ENCODE assay signal across 13 cellular contexts in the genomic region with DNA sequence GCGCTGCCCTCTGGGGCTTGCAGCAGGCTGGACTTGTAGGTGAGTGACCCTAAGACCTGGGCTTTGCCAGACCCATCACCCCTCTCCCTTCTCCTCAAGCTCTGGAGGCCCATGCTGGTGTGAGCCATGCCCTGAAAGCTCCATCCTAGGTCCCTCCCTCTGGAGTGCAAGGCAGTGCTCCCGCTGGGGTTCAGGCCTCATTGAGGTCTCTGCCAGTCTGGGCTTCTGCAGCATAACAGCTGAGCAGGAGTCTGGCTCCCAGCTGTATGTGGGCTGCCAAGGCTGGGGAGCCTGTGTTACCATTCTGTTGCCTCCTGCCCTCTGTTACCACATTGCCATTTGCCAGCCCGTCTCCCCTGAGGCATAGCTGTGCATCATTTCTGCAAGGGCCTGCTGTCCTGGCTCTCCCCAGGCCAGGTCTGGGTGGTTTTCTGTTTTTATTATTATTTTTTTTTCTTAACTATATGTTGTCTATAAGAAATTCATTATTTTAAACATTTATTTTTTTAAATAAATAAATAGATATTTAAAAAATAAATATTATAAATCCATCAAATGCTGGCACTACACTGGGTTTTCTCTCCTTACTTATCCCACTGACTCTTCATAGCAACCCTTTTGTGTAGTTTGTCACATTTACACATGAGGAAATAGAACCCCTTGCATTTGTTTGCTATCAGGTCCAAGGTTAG. TPM values are rescaled to one million over a fixed set of nuclear protein-coding genes. Genes with fewer than 3 reads are reported as not detected.
DNase-seq lines count a peak whose midpoint lies in the region; ATAC-seq, FAIRE-seq and TF ChIP-seq lines count a peak whose summit lies in the region.
"Had no signal": no experiment of that assay in that cellular context is flagged by ENCODE, and none has a peak within 500 bp of the region (broad histone marks: within the 10 kb centered on the region; RNA-seq: fewer than 3 reads in every experiment).

No MANE protein-coding gene starts in this region.

- WGBS in spleen, 5 donors, result 79 to 95% (median 92%) methylated on average over 3 of the region's 3 CpGs

- ATAC-seq in HG03196 (IDR thresholded peaks at IDR 0.05; ENCODE audit: unreplicated experiment), result no peak

- no peak overlapping the region for H3K4me3 ChIP-seq in MG63
- H3K4me3 ChIP-seq in spleen, result no peak overlapping the region
- H3K4me3 ChIP-seq: Peyer's patch had no signal

- DNase-seq in MG63 (peak; percentile 36), cerebellar cortex (ENCODE audit: low spot score) (peak; percentile 51), myocyte (ENCODE audit: low read depth) (peak; percentile 86), spleen (peak; percentile 65), GM20000 (ENCODE audit: low spot score) (no peak), H54 (ENCODE audit: insufficient read length, low spot score) (no peak)
- DNase-seq: DMS153, HCEC 1CT, NCI-H1436 treated with DMSO at 0.1 percent for 48 hours, NCI-H82, SHP77 treated with DMSO at 0.1 percent for 48 hours had no signal

- TF ChIP-seq CTCF in spleen (IDR thresholded peaks at IDR 0.05 in 8 of 11, conservative IDR thresholded peaks at IDR 0.05 in 3 of 11) (no peak), GM20000 (IDR thresholded peaks at IDR 0.05; ENCODE audit: extremely low read depth, missing control alignments) (no peak)

- TF ChIP-seq POLR2A in spleen (IDR thresholded peaks at IDR 0.05), result no peak
- no peak for TF ChIP-seq POLR2A in H54 (IDR thresholded peaks at IDR 0.05; ENCODE audit: low read depth, low read length)

- no peaks in the 10 kb centered on the region for H3K9me3 ChIP-seq in MG63
- H3K9me3 ChIP-seq in spleen, result no peaks in the 10 kb centered on the region
- H3K9me3 ChIP-seq: Peyer's patch had no signal

- intact Hi-C loops in spleen (cut with DNase I; ENCODE audit: low total_unique reads), result no loop called here

- FAIRE-seq in H54 (lab: Jason Lieb, UNC), result no peak

- no peaks in the 10 kb centered on the region for H3K36me3 ChIP-seq in MG63
- peaks cover 0 to 11% (median 0%) of the 10 kb centered on the region in 6 donors for H3K36me3 ChIP-seq in spleen
- H3K36me3 ChIP-seq: Peyer's patch had no signal

- H3K27me3 ChIP-seq in MG63, result no peaks in the 10 kb centered on the region
- peaks cover 0 to 34% (median 7%) of the 10 kb centered on the region in 7 donors for H3K27me3 ChIP-seq in spleen (replicated peaks in 1 of 7)

- peaks cover 3 to 67% (median 29%) of the 10 kb centered on the region in 6 donors for H3K4me1 ChIP-seq in spleen

- peak overlapping the region in 1 of 8 donors; percentile 7 for H3K27ac ChIP-seq in spleen
- H3K27ac ChIP-seq: Peyer's patch had no signal

RNA-seq across cellular contexts. Expression of gene SLC9A5, which starts 4.2 kb away (rescaled TPM):
- total RNA-seq in MG63 (2014; rRNA removed; shearing (Covaris generic); ENCODE audit: low replicate concordance), result 0.03 TPM in 1 of 2 replicates, not detected in the other
- 0.94 and 1.2 TPM in 2 replicates for total RNA-seq in myocyte
- polyA plus RNA-seq in myocyte (2012), result 0.73 TPM
- 10 to 100 TPM in 5 of 7 donors, 1 to 10 TPM in 2; 8.1 to 26.8 (median 13.5) TPM for total RNA-seq in spleen
- 10 to 100 TPM in 2 of 3 donors, 1 to 10 TPM in 1; 6.0 to 34.1 (median 33.6) TPM for polyA plus RNA-seq in spleen

RNA-seq across cellular contexts. Expression of gene FHOD1, which starts 5.7 kb away (rescaled TPM):
- 7.7 and 8.9 TPM in 2 replicates for total RNA-seq in MG63 (2014; rRNA removed; shearing (Covaris generic); ENCODE audit: low replicate concordance)
- total RNA-seq in myocyte (9.6 and 28.5 TPM in 2 replicates), spleen (100 to 1,000 TPM in 6 of 7 donors, 10 to 100 TPM in 1; 97.3 to 304 (median 145) TPM)
- polyA plus RNA-seq in myocyte (2012), result 16.9 TPM
- 100 to 1,000 TPM in 2 of 3 donors, 10 to 100 TPM in 1; 45.6 to 193 (median 149) TPM for polyA plus RNA-seq in spleen

RNA-seq across cellular contexts. Expression of gene TMEM208, which starts 26.0 kb away (rescaled TPM):
- 27.1 and 33.2 TPM in 2 replicates for total RNA-seq in MG63 (2014; rRNA removed; shearing (Covaris generic); ENCODE audit: low replicate concordance)
- total RNA-seq in myocyte (31.6 and 32.8 TPM in 2 replicates), spleen (10 to 100 TPM; 28.1 to 39.0 (median 29.3) TPM)
- 85.0 TPM for polyA plus RNA-seq in myocyte (2012)
- polyA plus RNA-seq in spleen, result 10 to 100 TPM; 54.5 to 68.7 (median 65.9) TPM

RNA-seq across cellular contexts. Expression of gene PLEKHG4, which starts 26.4 kb away (rescaled TPM):
- total RNA-seq in MG63 (2014; rRNA removed; shearing (Covaris generic); ENCODE audit: low replicate concordance), result 78.0 and 80.1 TPM in 2 replicates
- total RNA-seq in myocyte, result 0.32 and 0.42 TPM in 2 replicates
- 0.06 TPM for polyA plus RNA-seq in myocyte (2012)
- 10 to 100 TPM in 6 of 7 donors, 1 to 10 TPM in 1; 9.6 to 27.9 (median 15.2) TPM for total RNA-seq in spleen
- 10 to 100 TPM in 2 of 3 donors, 1 to 10 TPM in 1; 5.1 to 12.7 (median 11.3) TPM for polyA plus RNA-seq in spleen

RNA-seq across cellular contexts. Expression of gene ELMO3, which starts 54.0 kb away (rescaled TPM):
- total RNA-seq in MG63 (2014; rRNA removed; shearing (Covaris generic); ENCODE audit: low replicate concordance), result 1.9 TPM in 1 of 2 replicates, not detected in the other
- 0.56 and 0.99 TPM in 2 replicates for total RNA-seq in myocyte
- polyA plus RNA-seq in myocyte (2012), result 0.50 TPM
- 1 to 10 TPM; 2.8 to 4.7 (median 4.0) TPM for total RNA-seq in spleen
- polyA plus RNA-seq in spleen, result 1 to 10 TPM; 4.2 to 8.7 (median 7.0) TPM

Comparison
In these comparisons a context has a peak if more than half of its experiments do, and no peak if none do; other contexts are left out.
1. DNase-seq: peak in MG63 (single experiment), cerebellar cortex (single experiment), myocyte (single experiment) and spleen (single experiment); none in GM20000 (single experiment) and H54 (single experiment).